In the genomic region with DNA sequence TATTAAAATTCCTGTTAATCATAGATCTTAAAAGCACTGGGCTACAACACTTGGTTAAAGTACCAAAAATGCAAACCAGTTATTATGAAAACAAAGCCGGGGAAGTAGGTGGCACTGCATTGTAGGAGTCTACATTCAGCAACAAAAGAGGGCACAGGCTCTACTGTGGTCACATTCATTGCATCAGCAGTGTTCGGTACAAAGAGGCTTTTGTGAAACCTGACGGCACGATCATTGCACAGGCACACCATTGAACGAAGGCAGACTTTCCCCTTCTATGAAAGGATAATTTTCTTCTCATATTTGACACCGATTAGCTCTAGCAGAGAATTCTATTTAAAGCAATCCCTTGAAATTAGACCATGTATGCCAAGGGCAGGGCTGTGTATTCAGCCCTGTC, we compare ENCODE assay signal across 18 cellular contexts. TPM values are rescaled to one million over a fixed set of nuclear protein-coding genes. Genes with fewer than 3 reads are reported as not detected.
DNase-seq lines count a peak whose midpoint lies in the region; ATAC-seq and TF ChIP-seq lines count a peak whose summit lies in the region.
"Had no signal": no experiment of that assay in that cellular context is flagged by ENCODE, and none has a peak within 500 bp of the region (broad histone marks: within the 10 kb centered on the region; RNA-seq: fewer than 3 reads in every experiment).

No MANE protein-coding gene starts in this region.

- no peak overlapping the region for H3K27ac Mint-ChIP-seq in MCF 10A (ENCODE audit: low read depth, unreplicated experiment)
- peak overlapping the region; percentile 83 for H3K27ac Mint-ChIP-seq in neural crest cell (ENCODE audit: unreplicated experiment)
- no peak overlapping the region for H3K27ac Mint-ChIP-seq in Caco-2 (ENCODE audit: unreplicated experiment)
- H3K27ac Mint-ChIP-seq: type B pancreatic cell had no signal

- CTCF ChIA-PET in mammary epithelial cell (lab: Charles Lee; ENCODE audit: low non-redundant PET) (no interaction called here), MCF 10A (lab: Yijun Ruan, JAX) (no interaction called here), Caco-2 (lab: Charles Lee) (no interaction called here)

- BruUV-seq in mammary epithelial cell (replicated peaks; lab: Mats Ljungman, UMichigan) (no TSS peak), MCF 10A (replicated peaks; lab: Mats Ljungman, UMichigan) (no TSS peak), Caco-2 (replicated peaks; lab: Mats Ljungman, UMichigan) (no TSS peak)

- intact Hi-C loops in mammary epithelial cell (cut with micrococcal nuclease): no loop called here
- intact Hi-C loops in MCF 10A (cut with micrococcal nuclease): no loop called here
- intact Hi-C loops in dorsolateral prefrontal cortex (cut with DNase I): loop anchor here (2.0 to 5.0 kb wide), 3 partner anchors 44 to 84 kb away; a partner anchor contains a TSS
- intact Hi-C loops in Caco-2 (cut with micrococcal nuclease; ENCODE audit: unreplicated experiment): no loop called here
- intact Hi-C loops in left colon (cut with DNase I, micrococcal nuclease): no loop called here

- H3K79me2 ChIP-seq in mammary epithelial cell (ENCODE audit: insufficient read depth, low read length): no peaks in the 10 kb centered on the region
- H3K79me2 ChIP-seq: parathyroid adenoma had no signal

- peaks cover 14% of the 10 kb centered on the region for H3K9me3 Mint-ChIP-seq in MCF 10A (ENCODE audit: unreplicated experiment)
- peaks cover 8% of the 10 kb centered on the region for H3K9me3 Mint-ChIP-seq in neural crest cell
- peaks cover 19% of the 10 kb centered on the region for H3K9me3 Mint-ChIP-seq in Caco-2 (ENCODE audit: unreplicated experiment)

- TF ChIP-seq CTCF in mammary epithelial cell (conservative IDR thresholded peaks at IDR 0.05 in 1 of 2, IDR thresholded peaks at IDR 0.05 in 1 of 2; ENCODE audit: extremely low read depth in 1 of 2, insufficient read depth in 1 of 2, low read depth in 1 of 2, low read length in 2 of 2) (no peak), MCF 10A (IDR thresholded peaks at IDR 0.05; ENCODE audit: unreplicated experiment) (no peak), dorsolateral prefrontal cortex (IDR thresholded peaks at IDR 0.05 in 54 of 56, conservative IDR thresholded peaks at IDR 0.05 in 2 of 56; ENCODE audit: low read depth in 1 of 56, partially characterized antibody in 56 of 56) (peak in 21 of 56 donors; percentile 4 to 51 (median 25)), neural crest cell (conservative IDR thresholded peaks at IDR 0.05) (no peak), Caco-2 (IDR thresholded peaks at IDR 0.05; ENCODE audit: insufficient read depth in 1 of 2, low read depth in 1 of 2, low read length in 1 of 2, severe bottlenecking in 1 of 2, unreplicated experiment in 1 of 2) (no peak)

- H3K36me3 Mint-ChIP-seq in MCF 10A (ENCODE audit: insufficient read depth, unreplicated experiment) (peaks cover 6% of the 10 kb centered on the region), neural crest cell (ENCODE audit: low read depth) (peaks cover 6% of the 10 kb centered on the region), Caco-2 (ENCODE audit: insufficient read depth, unreplicated experiment) (no peaks in the 10 kb centered on the region)
- H3K36me3 Mint-ChIP-seq: type B pancreatic cell had no signal

- H3K9ac ChIP-seq in mammary epithelial cell (ENCODE audit: insufficient read depth, low read length): no peak overlapping the region
- H3K9ac ChIP-seq: parathyroid adenoma had no signal

- H3K4me3 Mint-ChIP-seq in MCF 10A (ENCODE audit: unreplicated experiment): no peak overlapping the region
- peak overlapping the region; percentile 45 for H3K4me3 Mint-ChIP-seq in neural crest cell
- no peak overlapping the region for H3K4me3 Mint-ChIP-seq in Caco-2 (ENCODE audit: unreplicated experiment)
- H3K4me3 Mint-ChIP-seq: type B pancreatic cell had no signal

- no peaks in the 10 kb centered on the region for H3K27me3 Mint-ChIP-seq in MCF 10A (ENCODE audit: insufficient read depth, unreplicated experiment)
- no peaks in the 10 kb centered on the region for H3K27me3 Mint-ChIP-seq in neural crest cell (ENCODE audit: low read depth)
- no peaks in the 10 kb centered on the region for H3K27me3 Mint-ChIP-seq in Caco-2 (ENCODE audit: insufficient read depth, unreplicated experiment)
- H3K27me3 Mint-ChIP-seq: type B pancreatic cell had no signal

- H3K9me3 ChIP-seq in mammary epithelial cell (replicated peaks; ENCODE audit: insufficient read depth, low read length) (peaks cover 12% of the 10 kb centered on the region), Caco-2 (peaks cover 2% of the 10 kb centered on the region; the same call in 1 of the 2 replicates)

- 7% methylated on average over 6 of the region's 6 CpGs for WGBS in mammary epithelial cell (ENCODE audit: low coverage, missing lambda C conversion rate)

- dilution Hi-C loops in mammary epithelial cell (cut with HindIII; ENCODE audit: low sequenced_read_pairs): no loop called here

- no peaks in the 10 kb centered on the region for H4K20me1 ChIP-seq in mammary epithelial cell (ENCODE audit: insufficient read depth, low read length)

- H3K36me3 ChIP-seq in mammary epithelial cell (ENCODE audit: insufficient read depth, low read length): no peaks in the 10 kb centered on the region
- no peaks in the 10 kb centered on the region for H3K36me3 ChIP-seq in Caco-2 (ENCODE audit: control insufficient read depth, insufficient read depth, low read length)
- H3K36me3 ChIP-seq: spleen, WERI-Rb-1 had no signal

- no peak for ATAC-seq in left colon
- ATAC-seq: left lobe of liver had no signal

- H3K27me3 ChIP-seq in mammary epithelial cell (ENCODE audit: insufficient read depth, low read length): no peaks in the 10 kb centered on the region
- H3K27me3 ChIP-seq in dorsolateral prefrontal cortex: no peaks in the 10 kb centered on the region
- H3K27me3 ChIP-seq in Caco-2 (replicated peaks; ENCODE audit: control insufficient read depth, insufficient read depth, low read length): no peaks in the 10 kb centered on the region
- H3K27me3 ChIP-seq: spleen had no signal

- peak overlapping the region; percentile 65 for H2AFZ ChIP-seq in mammary epithelial cell (ENCODE audit: low read depth, low read length)
- H2AFZ ChIP-seq: parathyroid adenoma had no signal

- DNase-seq in mammary epithelial cell (peak; percentile 52), MCF 10A (ENCODE audit: unreplicated experiment) (no peak), dorsolateral prefrontal cortex (peak in 9 of 10 donors; percentile 35 to 87 (median 60)), neural crest cell (ENCODE audit: low read depth, low spot score) (peak; percentile 40), Caco-2 (no peak), left colon (no peak), NCI-H82 (lab: John Stamatoyannopoulos, UW) (no peak), LoVo (ENCODE audit: low spot score) (no peak)
- DNase-seq: activated CD8-positive, alpha-beta memory T cell treated with anti-CD3 and anti-CD28 coated beads for 24 hours; activated effector memory CD4-positive, alpha-beta T cell treated with Interleukin-2 at 50 U/mL for 16 hours; NCI-H226; Right ventricle myocardium superior; spleen; WERI-Rb-1 had no signal

- H3K4me1 Mint-ChIP-seq in MCF 10A (ENCODE audit: insufficient read depth, unreplicated experiment) (no peaks in the 10 kb centered on the region), neural crest cell (peaks cover 39% of the 10 kb centered on the region), Caco-2 (ENCODE audit: low read depth, unreplicated experiment) (no peaks in the 10 kb centered on the region)

- no peaks in the 10 kb centered on the region for H3K4me1 ChIP-seq in mammary epithelial cell (ENCODE audit: insufficient read depth, low read length)
- H3K4me1 ChIP-seq in Caco-2: no peaks in the 10 kb centered on the region
- H3K4me1 ChIP-seq: parathyroid adenoma, spleen had no signal

- in situ Hi-C loops in mammary epithelial cell (cut with MboI; ENCODE audit: low sequenced_read_pairs in 2 of 2): no loop called here

- POLR2A ChIA-PET in MCF 10A (lab: Yijun Ruan, JAX): no interaction called here
- POLR2A ChIA-PET in Caco-2 (lab: Charles Lee): no interaction called here

- H3K27ac ChIP-seq in mammary epithelial cell (ENCODE audit: insufficient read depth, low read depth, low read length) (no peak overlapping the region), dorsolateral prefrontal cortex (peak overlapping the region; percentile 40 to 99 (median 94))
- H3K27ac ChIP-seq: HL-60, parathyroid adenoma, spleen, WERI-Rb-1 had no signal

- H3K4me2 ChIP-seq in mammary epithelial cell (ENCODE audit: insufficient read depth, low read depth, low read length): peak overlapping the region; percentile 43

- H3K4me3 ChIP-seq in mammary epithelial cell (replicated peaks in 1 of 3; ENCODE audit: insufficient read depth in 1 of 3, low read depth in 2 of 3, low read length in 3 of 3) (no peak overlapping the region), dorsolateral prefrontal cortex (peak overlapping the region in 39 of 59 donors; percentile 2 to 53 (median 26)), Caco-2 (ENCODE audit: low read depth, low read length) (no peak overlapping the region)
- H3K4me3 ChIP-seq: spleen had no signal

RNA-seq across cellular contexts. Expression of a gene that starts 44.6 kb away (rescaled TPM):
- total RNA-seq in mammary epithelial cell (10 to 100 TPM; 12.5 to 15.8 TPM), MCF 10A (2022) (5.6 and 7.3 TPM in 2 replicates), dorsolateral prefrontal cortex (100 to 1,000 TPM in 5 of 120 experiments, 10 to 100 TPM in 115; 34.6 to 138 (median 62.5) TPM), neural crest cell (37.6 and 41.3 TPM in 2 replicates), Caco-2 (2022) (9.2 and 12.0 TPM in 2 replicates), left colon (1 to 10 TPM; 9.5 to 9.8 TPM)
- polyA plus RNA-seq in mammary epithelial cell: 5.6 TPM
- 13.2 TPM for polyA minus RNA-seq in mammary epithelial cell

Comparison
In these comparisons a context has a peak if more than half of its experiments do, and no peak if none do; other contexts are left out.
1. DNase-seq: peak in mammary epithelial cell (single experiment), dorsolateral prefrontal cortex (9 of 10) and neural crest cell (single experiment); none in MCF 10A (single experiment), Caco-2 (0 of 2), left colon (0 of 2), NCI-H82 (single experiment) and LoVo (single experiment).
2. H3K4me3 ChIP-seq: peak in dorsolateral prefrontal cortex (39 of 59); none in mammary epithelial cell (0 of 3) and Caco-2 (single experiment).
3. intact Hi-C loops: an anchor here in dorsolateral prefrontal cortex (2.0 to 5.0 kb wide); none called in mammary epithelial cell, MCF 10A, Caco-2 and left colon.